Comparison of ENCODE assay signal across 19 cellular contexts in genomic region chr15:44092221-44092620, GRCh38.
DNase-seq lines count a peak whose midpoint lies in the region; FAIRE-seq and TF ChIP-seq lines count a peak whose summit lies in the region.
"Had no signal": no experiment of that assay in that cellular context is flagged by ENCODE, and none has a peak within 500 bp of the region (broad histone marks: within the 10 kb centered on the region; RNA-seq: fewer than 3 reads in every experiment).

No MANE protein-coding gene starts in this region.

- H2AFZ ChIP-seq in OCI-LY7 (ENCODE audit: low read length) = no peak overlapping the region

- H3K4me1 Mint-ChIP-seq in endodermal cell = no peaks in the 10 kb centered on the region
- H3K4me1 Mint-ChIP-seq: activated naive CD4-positive, alpha-beta T cell treated with anti-CD3 and anti-CD28 coated beads, Interleukin-2, amount 10 ng/mL, durations not matched to agents 7 days and 5 days had no signal

- peak; percentile 21 for DNase-seq in ELR (ENCODE audit: low read depth)
- peak; percentile 61 for DNase-seq in RCC 7860 (ENCODE audit: low spot score)
- no peak for DNase-seq in dorsolateral prefrontal cortex
- DNase-seq in myocyte (ENCODE audit: low read depth) = peak; percentile 67
- no peak for DNase-seq in OCI-LY7 (ENCODE audit: low spot score)
- no peak for DNase-seq in epidermal melanocyte (ENCODE audit: insufficient read length, low spot score)
- no peak for DNase-seq in endodermal cell
- DNase-seq: activated CD4-positive, CD25-positive, alpha-beta regulatory T cell treated with anti-CD3 and anti-CD28 coated beads, Interleukin-2, amount 50 U/mL, for 72 hours; activated naive CD4-positive, alpha-beta T cell treated with anti-CD3 and anti-CD28 coated beads, Interleukin-2, amount 10 ng/mL, durations not matched to agents 7 days and 5 days; DMS79; NCI-H2171; NCI-H774; SHP77; stimulated activated CD4-positive, alpha-beta T cell treated with anti-CD3 and anti-CD28 coated beads, Interleukin-2, amount 100 ng/mL, for 48 hours; stimulated activated CD8-positive, alpha-beta memory T cell treated with anti-CD3 and anti-CD28 coated beads, Interleukin-4, amount 100 ng/mL, for 48 hours; T-helper 2 cell; testis had no signal

- intact Hi-C loops in dorsolateral prefrontal cortex (cut with DNase I) = no loop called here
- intact Hi-C loops in OCI-LY7 (cut with micrococcal nuclease; ENCODE audit: unreplicated experiment) = no loop called here

- CTCF ChIA-PET in OCI-LY7 (lab: Charles Lee; ENCODE audit: unreplicated experiment) = no interaction called here

- H3K36me3 ChIP-seq in OCI-LY7 (ENCODE audit: insufficient read depth, low read length) (no peaks in the 10 kb centered on the region), endodermal cell (ENCODE audit: control insufficient read depth, insufficient read depth, low read length) (no peaks in the 10 kb centered on the region)

- BruUV-seq in OCI-LY7 (replicated peaks; lab: Mats Ljungman, UMichigan) = no TSS peak

- H3K4me1 ChIP-seq in OCI-LY7 (ENCODE audit: insufficient read depth, low read length, poor library complexity, severe bottlenecking) (no peaks in the 10 kb centered on the region), endodermal cell (ENCODE audit: control insufficient read depth, insufficient read depth, low read length) (no peaks in the 10 kb centered on the region)
- H3K4me1 ChIP-seq: testis had no signal

- WGBS in endodermal cell (ENCODE audit: insufficient coverage in 1 of 2, insufficient read length in 1 of 2), 2 experiments = 80 to 100% methylated on average over 2 of the region's 2 CpGs

- no peaks in the 10 kb centered on the region for H3K36me3 Mint-ChIP-seq in endodermal cell (ENCODE audit: low read depth)
- H3K36me3 Mint-ChIP-seq: activated naive CD4-positive, alpha-beta T cell treated with anti-CD3 and anti-CD28 coated beads, Interleukin-2, amount 10 ng/mL, durations not matched to agents 7 days and 5 days had no signal

- no peak for FAIRE-seq in RCC 7860 (lab: Jason Lieb, UNC)
- FAIRE-seq: H1, islet of Langerhans had no signal

- H3K4me2 ChIP-seq in OCI-LY7 (ENCODE audit: low read length) = no peak overlapping the region

- no peak overlapping the region for H3K4me3 Mint-ChIP-seq in endodermal cell
- H3K4me3 Mint-ChIP-seq: activated naive CD4-positive, alpha-beta T cell treated with anti-CD3 and anti-CD28 coated beads, Interleukin-2, amount 10 ng/mL, durations not matched to agents 7 days and 5 days had no signal

- H3K9me3 ChIP-seq in OCI-LY7 (ENCODE audit: low read length) (no peaks in the 10 kb centered on the region), endodermal cell (ENCODE audit: control insufficient read depth, low read length) (no peaks in the 10 kb centered on the region)
- H3K9me3 ChIP-seq: testis had no signal

- no peaks in the 10 kb centered on the region for H3K9me2 ChIP-seq in OCI-LY7 (ENCODE audit: insufficient read depth, low read length)

- H3K79me2 ChIP-seq in OCI-LY7 (ENCODE audit: insufficient read depth, low read depth, low read length) = no peaks in the 10 kb centered on the region

- H3K9me3 Mint-ChIP-seq in endodermal cell = no peaks in the 10 kb centered on the region
- H3K9me3 Mint-ChIP-seq: activated naive CD4-positive, alpha-beta T cell treated with anti-CD3 and anti-CD28 coated beads, Interleukin-2, amount 10 ng/mL, durations not matched to agents 7 days and 5 days had no signal

- no peaks in the 10 kb centered on the region for H3K27me3 Mint-ChIP-seq in endodermal cell (ENCODE audit: insufficient read depth)

- H4K20me1 ChIP-seq in OCI-LY7 (ENCODE audit: insufficient read depth, low read length) = no peaks in the 10 kb centered on the region

- H3K27ac Mint-ChIP-seq in endodermal cell = no peak overlapping the region
- H3K27ac Mint-ChIP-seq: activated naive CD4-positive, alpha-beta T cell treated with anti-CD3 and anti-CD28 coated beads, Interleukin-2, amount 10 ng/mL, durations not matched to agents 7 days and 5 days had no signal

- no peak overlapping the region for H3K4me3 ChIP-seq in dorsolateral prefrontal cortex
- H3K4me3 ChIP-seq in OCI-LY7 (ENCODE audit: low read depth, low read length, poor library complexity, severe bottlenecking) = no peak overlapping the region
- no peak overlapping the region for H3K4me3 ChIP-seq in endodermal cell (ENCODE audit: low read length)
- H3K4me3 ChIP-seq: testis had no signal

- H3K27me3 ChIP-seq in dorsolateral prefrontal cortex (no peaks in the 10 kb centered on the region), endodermal cell (ENCODE audit: control insufficient read depth, insufficient read depth, low read length, poor library complexity, severe bottlenecking) (no peaks in the 10 kb centered on the region)
- H3K27me3 ChIP-seq: testis had no signal

- no peak overlapping the region for H3K9ac ChIP-seq in endodermal cell (ENCODE audit: extremely low read depth, low read length, poor library complexity, severe bottlenecking)

- no peak for TF ChIP-seq CTCF in dorsolateral prefrontal cortex (IDR thresholded peaks at IDR 0.05 in 54 of 56, conservative IDR thresholded peaks at IDR 0.05 in 2 of 56; ENCODE audit: low read depth in 1 of 56, partially characterized antibody in 56 of 56)
- no peak for TF ChIP-seq CTCF in OCI-LY7 (conservative IDR thresholded peaks at IDR 0.05; ENCODE audit: low read length)
- no peak for TF ChIP-seq CTCF in endodermal cell (conservative IDR thresholded peaks at IDR 0.05)

- POLR2A ChIA-PET in OCI-LY7 (lab: Charles Lee) = no interaction called here

- H3K27ac ChIP-seq in dorsolateral prefrontal cortex (peak overlapping the region in 36 of 59 donors; percentile 1 to 94 (median 50)), OCI-LY7 (ENCODE audit: low read depth, low read length, poor library complexity, severe bottlenecking) (no peak overlapping the region), endodermal cell (ENCODE audit: low read depth, low read length) (no peak overlapping the region)
- H3K27ac ChIP-seq: testis had no signal

Comparison
In these comparisons a context has a peak if more than half of its experiments do, and no peak if none do; other contexts are left out.
1. DNase-seq: peak in ELR (single experiment), RCC 7860 (single experiment) and myocyte (single experiment); none in dorsolateral prefrontal cortex (0 of 10), OCI-LY7 (single experiment), epidermal melanocyte (single experiment) and endodermal cell (single experiment).
2. H3K27ac ChIP-seq: peak in dorsolateral prefrontal cortex (36 of 59); none in OCI-LY7 (single experiment) and endodermal cell (single experiment).